8 cellular contexts compared by ENCODE assay signal in genomic region chr12:38921025-38921677, GRCh38. TPM values are rescaled to one million over a fixed set of nuclear protein-coding genes. Genes with fewer than 3 reads are reported as not detected.
DNase-seq lines count a peak whose midpoint lies in the region; ATAC-seq and TF ChIP-seq lines count a peak whose summit lies in the region.

No MANE protein-coding gene starts in this region.

- no peaks in the 10 kb centered on the region for H3K27me3 ChIP-seq in CD4-positive, alpha-beta T cell (ENCODE audit: control insufficient read depth, insufficient read depth, low read length)

- H3K27ac ChIP-seq in CD4-positive, alpha-beta T cell (ENCODE audit: low read depth, low read length) = no peak overlapping the region

- POLR2A ChIA-PET in CD4-positive, alpha-beta T cell (lab: Charles Lee) = no interaction called here

- intact Hi-C loops in CD4-positive, alpha-beta T cell (cut with DNase I, micrococcal nuclease) = loop anchor here in 1 of 2 experiments (5.0 kb wide), 1 partner anchor 181 kb away; no protein-coding TSS in a partner anchor

- H3K9me3 ChIP-seq in CD4-positive, alpha-beta T cell (ENCODE audit: control insufficient read depth, low read length) = no peaks in the 10 kb centered on the region

- peak in 1 of 10 experiments; percentile 15 for DNase-seq in CD4-positive, alpha-beta T cell
- DNase-seq in NCI-H526 (lab: John Stamatoyannopoulos, UW) (peak; percentile 37 to 60), iPS-NIHi11 (ENCODE audit: low spot score) (peak; percentile 55), type B pancreatic cell (ENCODE audit: extremely low spot score, unreplicated experiment) (no peak), NCI-H2227 (lab: John Stamatoyannopoulos, UW; ENCODE audit: unreplicated experiment) (no peak)
- DNase-seq in activated naive CD4-positive, alpha-beta T cell treated with anti-CD3 and anti-CD28 coated beads, Interleukin-2, amount 50 U/mL, for 16 hours = peak; percentile 36

- CTCF ChIA-PET in CD4-positive, alpha-beta T cell (lab: Charles Lee) = interaction anchor here (0.9 kb wide), 1 partner anchor 13 kb away, joined by 3 read pairs; no protein-coding TSS in a partner anchor

- no peak overlapping the region for H3K4me3 Mint-ChIP-seq in CD4-positive, alpha-beta T cell
- H3K4me3 Mint-ChIP-seq in type B pancreatic cell = no peak overlapping the region

- H3K9me3 Mint-ChIP-seq in CD4-positive, alpha-beta T cell = no peaks in the 10 kb centered on the region
- no peaks in the 10 kb centered on the region for H3K9me3 Mint-ChIP-seq in type B pancreatic cell

- H3K36me3 Mint-ChIP-seq in CD4-positive, alpha-beta T cell (ENCODE audit: low read depth) = no peaks in the 10 kb centered on the region
- no peaks in the 10 kb centered on the region for H3K36me3 Mint-ChIP-seq in type B pancreatic cell

- H3K27ac Mint-ChIP-seq in CD4-positive, alpha-beta T cell = no peak overlapping the region
- H3K27ac Mint-ChIP-seq in type B pancreatic cell = no peak overlapping the region

- TF ChIP-seq CTCF in CD4-positive, alpha-beta T cell (IDR thresholded peaks at IDR 0.05) = peak; percentile 58
- peak; percentile 76 for TF ChIP-seq CTCF in type B pancreatic cell (conservative IDR thresholded peaks at IDR 0.05)

- ATAC-seq in CD4-positive, alpha-beta T cell (ENCODE audit: poor library complexity) = no peak
- ATAC-seq in GM18873 (IDR thresholded peaks at IDR 0.05; ENCODE audit: low FRiP score, unreplicated experiment) = peak; percentile 80
- ATAC-seq in HG03108 (IDR thresholded peaks at IDR 0.05; ENCODE audit: unreplicated experiment) = peak; percentile 86

- H3K4me1 Mint-ChIP-seq in CD4-positive, alpha-beta T cell (ENCODE audit: low read depth) = no peaks in the 10 kb centered on the region
- H3K4me1 Mint-ChIP-seq in type B pancreatic cell (ENCODE audit: unreplicated experiment) = no peaks in the 10 kb centered on the region

- peaks cover 4% of the 10 kb centered on the region for H3K27me3 Mint-ChIP-seq in CD4-positive, alpha-beta T cell
- H3K27me3 Mint-ChIP-seq in type B pancreatic cell = no peaks in the 10 kb centered on the region

RNA-seq across cellular contexts. Expression of gene CPNE8, which starts 15.8 kb away (rescaled TPM):
- total RNA-seq in CD4-positive, alpha-beta T cell = 1 to 10 TPM; 2.7 to 3.6 TPM
- 3.0 and 3.2 TPM in 2 replicates for total RNA-seq in type B pancreatic cell (ENCODE audit: low replicate concordance)

Comparison
In these comparisons a context has a peak if more than half of its experiments do, and no peak if none do; other contexts are left out.
1. DNase-seq: peak in NCI-H526 (2 of 2), activated naive CD4-positive, alpha-beta T cell treated with anti-CD3 and anti-CD28 coated beads, Interleukin-2, amount 50 U/mL, for 16 hours (single experiment) and iPS-NIHi11 (single experiment); none in type B pancreatic cell (single experiment) and NCI-H2227 (single experiment).